In genomic region chr3:166481340-166481739, GRCh38 we compare ENCODE assay signal across 31 cellular contexts.
"Had no signal": no experiment of that assay in that cellular context is flagged by ENCODE, and none has a peak within 500 bp of the region (broad histone marks: within the 10 kb centered on the region; RNA-seq: fewer than 3 reads in every experiment).

No MANE protein-coding gene starts in this region.

- ATAC-seq: activated naive CD4-positive, alpha-beta T cell treated with anti-CD3 and anti-CD28 coated beads, Interleukin-2, amount 50 U/mL, for 72 hours; activated naive CD8-positive, alpha-beta T cell treated with anti-CD3 and anti-CD28 coated beads, Interleukin-2, amount 50 U/mL, for 24 hours; activated T-cell treated with anti-CD3 and anti-CD28 coated beads, Interleukin-2, amount 50 U/mL, for 4 hours; activated T-cell treated with anti-CD3 and anti-CD28 coated beads, Interleukin-2, amount 50 U/mL, for 72 hours; activated T-helper 17 cell treated with anti-CD3 and anti-CD28 coated beads, Interleukin-2, amount 50 U/mL, for 72 hours; body of pancreas had no signal

- H3K9me3 ChIP-seq: adrenal gland, ascending aorta had no signal

- H3K4me3 ChIP-seq: adrenal gland, ascending aorta, body of pancreas, breast epithelium, cardiac muscle cell had no signal

- H3K4me1 ChIP-seq: adrenal gland, ascending aorta, body of pancreas, breast epithelium had no signal

- H3K36me3 ChIP-seq: adrenal gland, ascending aorta, brain microvascular endothelial cell, breast epithelium, cardiac muscle cell had no signal

- H3K27ac ChIP-seq: adrenal gland, ascending aorta, body of pancreas, brain microvascular endothelial cell, breast epithelium, cardiac muscle cell had no signal

- DNase-seq: activated effector memory CD4-positive, alpha-beta T cell treated with anti-CD3 and anti-CD28 coated beads, Interleukin-2, amount 50 U/mL, for 16 hours; activated effector memory CD4-positive, alpha-beta T cell treated with Interleukin-2 at 50 U/mL for 16 hours; activated gamma-delta T cell; activated gamma-delta T cell treated with Interleukin-2 at 50 U/mL for 16 hours; activated naive CD4-positive, alpha-beta T cell; activated naive CD4-positive, alpha-beta T cell treated with anti-CD3 and anti-CD28 coated beads for 36 hours; activated naive CD4-positive, alpha-beta T cell treated with anti-CD3 and anti-CD28 coated beads, Interleukin-2, amount 10 ng/mL, durations not matched to agents 7 days and 5 days; activated naive CD4-positive, alpha-beta T cell treated with anti-CD3 and anti-CD28 coated beads, Interleukin-2, amount 50 U/mL, for 16 hours; activated naive CD4-positive, alpha-beta T cell treated with Interleukin-2 at 50 U/mL for 16 hours; activated naive CD8-positive, alpha-beta T cell treated with anti-CD3 and anti-CD28 coated beads for 36 hours; activated naive CD8-positive, alpha-beta T cell treated with anti-CD3 and anti-CD28 coated beads, Interleukin-2, amount 10 ng/mL, durations not matched to agents 7 days and 5 days; activated naive CD8-positive, alpha-beta T cell treated with anti-CD3 and anti-CD28 coated beads, Interleukin-2, amount 50 U/mL, for 24 hours; activated T-cell treated with anti-CD3 and anti-CD28 coated beads, Interleukin-2, amount 50 U/mL, for 24 hours; activated T-cell treated with anti-CD3 and anti-CD28 coated beads, Interleukin-2, amount 50 U/mL, for 4 hours; activated T-cell treated with anti-CD3 and anti-CD28 coated beads, Interleukin-2, amount 50 U/mL, for 48 hours; activated T-cell treated with anti-CD3 and anti-CD28 coated beads, Interleukin-2, amount 50 U/mL, for 72 hours; adrenal gland; amniotic stem cell; amygdala; anterior cingulate cortex; aorta; body of pancreas; brain microvascular endothelial cell; caudate nucleus; central memory CD4-positive, alpha-beta T cell; cerebellar nuclear complex had no signal

- H3K27me3 ChIP-seq: adrenal gland, ascending aorta, body of pancreas, brain microvascular endothelial cell, breast epithelium, cardiac muscle cell had no signal
